In the genomic region with DNA sequence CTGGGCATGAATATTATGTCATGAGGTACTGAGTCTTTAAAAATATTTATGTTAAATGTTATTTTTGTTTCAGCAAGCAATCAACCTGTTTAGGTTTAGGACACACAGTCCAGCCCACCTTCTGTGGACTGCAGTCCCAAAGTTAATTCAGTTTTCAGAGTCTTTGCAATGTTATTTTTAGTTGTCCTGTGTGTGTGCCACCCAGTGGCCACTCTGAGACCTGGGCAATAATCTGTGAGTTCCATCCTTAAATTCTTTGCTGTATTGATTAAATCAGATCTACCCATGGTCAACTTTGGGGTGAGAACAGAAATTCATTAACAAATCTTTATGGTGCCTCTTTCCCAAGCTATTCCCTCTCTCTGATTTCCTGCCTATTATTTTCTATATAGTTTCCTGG, we compare ENCODE assay signal across 13 cellular contexts.
A peak's percentile ranks its signal among the peaks of the same experiment; 100 is the strongest.
DNase-seq lines count a peak whose midpoint lies in the region; ATAC-seq and TF ChIP-seq lines count a peak whose summit lies in the region.
"Had no signal": no experiment of that assay in that cellular context is flagged by ENCODE, and none has a peak within 500 bp of the region (broad histone marks: within the 10 kb centered on the region; RNA-seq: fewer than 3 reads in every experiment).

No MANE protein-coding gene starts in this region.

- H3K36me3 ChIP-seq in KMS-11 (ENCODE audit: insufficient read depth): no peaks in the 10 kb centered on the region

- peaks cover 13% of the 10 kb centered on the region for H3K9me3 Mint-ChIP-seq in mesothelial cell of epicardium

- H3K27me3 ChIP-seq in KMS-11 (ENCODE audit: insufficient read depth, low read depth): no peaks in the 10 kb centered on the region
- H3K27me3 ChIP-seq: body of pancreas had no signal

- no peak overlapping the region for H3K9ac ChIP-seq in KMS-11

- H3K4me1 ChIP-seq in KMS-11 (ENCODE audit: low read depth, poor library complexity, severe bottlenecking): no peaks in the 10 kb centered on the region
- H3K4me1 ChIP-seq: body of pancreas had no signal

- no peak overlapping the region for H3K4me2 ChIP-seq in KMS-11

- H3K4me3 ChIP-seq in KMS-11 (IDR thresholded peaks at IDR 0.05; ENCODE audit: insufficient read depth, low read depth, low read length) (no peak overlapping the region), astrocyte of the spinal cord (ENCODE audit: low read depth, low read length) (no peak overlapping the region)
- H3K4me3 ChIP-seq: body of pancreas had no signal

- in situ Hi-C loops in astrocyte of the spinal cord (cut with HindIII; ENCODE audit: low sequenced_read_pairs): no loop called here

- TF ChIP-seq CTCF in KMS-11 (conservative IDR thresholded peaks at IDR 0.05; ENCODE audit: low read depth, low read length) (peak; percentile 59), astrocyte of the spinal cord (IDR thresholded peaks at IDR 0.05; ENCODE audit: low read depth, low read length) (peak; percentile 47), mesothelial cell of epicardium (IDR thresholded peaks at IDR 0.05; ENCODE audit: unreplicated experiment) (peak; percentile 30)

- no peak for ATAC-seq in GM18519 (IDR thresholded peaks at IDR 0.05; ENCODE audit: low FRiP score, unreplicated experiment)
- no peak for ATAC-seq in GM19351 (IDR thresholded peaks at IDR 0.05; ENCODE audit: unreplicated experiment)
- ATAC-seq: body of pancreas; stimulated activated naive CD8-positive, alpha-beta T cell treated with anti-CD3 and anti-CD28 coated beads, Interleukin-15, Interleukin-2, amounts not matched to agents 100 U/mL and 50 U/mL, for 24 hours; T-helper 17 cell had no signal

- H3K4me1 Mint-ChIP-seq in mesothelial cell of epicardium: no peaks in the 10 kb centered on the region
- H3K4me1 Mint-ChIP-seq: T-helper 17 cell had no signal

- no peak overlapping the region for H3K27ac Mint-ChIP-seq in mesothelial cell of epicardium
- H3K27ac Mint-ChIP-seq: T-helper 17 cell had no signal

- H3K4me3 Mint-ChIP-seq in mesothelial cell of epicardium: no peak overlapping the region
- H3K4me3 Mint-ChIP-seq: T-helper 17 cell had no signal

- H3K27ac ChIP-seq in KMS-11: no peak overlapping the region
- H3K27ac ChIP-seq: body of pancreas had no signal

- H3K36me3 Mint-ChIP-seq in mesothelial cell of epicardium: no peaks in the 10 kb centered on the region

- DNase-seq in ELF-1 (ENCODE audit: low read depth, low spot score) (peak; percentile 6), astrocyte of the spinal cord (ENCODE audit: low read depth, low spot score) (no peak), mesothelial cell of epicardium (ENCODE audit: low spot score in 2 of 2, unreplicated experiment in 2 of 2) (no peak), T-helper 9 cell (no peak)
- no peak for DNase-seq in activated naive CD4-positive, alpha-beta T cell treated with Interleukin-2 at 50 U/mL for 16 hours
- DNase-seq: body of pancreas; NCI-H2227 treated with DMSO at 0.1 percent for 48 hours; stimulated activated CD4-positive, alpha-beta T cell treated with anti-CD3 and anti-CD28 coated beads, Interleukin-15, amount 100 ng/mL, for 24 hours; stimulated activated naive CD8-positive, alpha-beta T cell treated with anti-CD3 and anti-CD28 coated beads, Interleukin-15, Interleukin-2, amounts not matched to agents 100 U/mL and 50 U/mL, for 24 hours; T-helper 17 cell had no signal

- H3K27me3 Mint-ChIP-seq in mesothelial cell of epicardium (ENCODE audit: low read depth): peaks cover 3% of the 10 kb centered on the region
- H3K27me3 Mint-ChIP-seq: T-helper 17 cell had no signal

- H3K79me2 ChIP-seq in KMS-11 (ENCODE audit: insufficient read depth, low read depth): no peaks in the 10 kb centered on the region

- no peaks in the 10 kb centered on the region for H4K20me1 ChIP-seq in KMS-11 (ENCODE audit: insufficient read depth)

- H2AFZ ChIP-seq in KMS-11 (ENCODE audit: low read depth): no peak overlapping the region
